9 cellular contexts compared by ENCODE assay signal in the genomic region with DNA sequence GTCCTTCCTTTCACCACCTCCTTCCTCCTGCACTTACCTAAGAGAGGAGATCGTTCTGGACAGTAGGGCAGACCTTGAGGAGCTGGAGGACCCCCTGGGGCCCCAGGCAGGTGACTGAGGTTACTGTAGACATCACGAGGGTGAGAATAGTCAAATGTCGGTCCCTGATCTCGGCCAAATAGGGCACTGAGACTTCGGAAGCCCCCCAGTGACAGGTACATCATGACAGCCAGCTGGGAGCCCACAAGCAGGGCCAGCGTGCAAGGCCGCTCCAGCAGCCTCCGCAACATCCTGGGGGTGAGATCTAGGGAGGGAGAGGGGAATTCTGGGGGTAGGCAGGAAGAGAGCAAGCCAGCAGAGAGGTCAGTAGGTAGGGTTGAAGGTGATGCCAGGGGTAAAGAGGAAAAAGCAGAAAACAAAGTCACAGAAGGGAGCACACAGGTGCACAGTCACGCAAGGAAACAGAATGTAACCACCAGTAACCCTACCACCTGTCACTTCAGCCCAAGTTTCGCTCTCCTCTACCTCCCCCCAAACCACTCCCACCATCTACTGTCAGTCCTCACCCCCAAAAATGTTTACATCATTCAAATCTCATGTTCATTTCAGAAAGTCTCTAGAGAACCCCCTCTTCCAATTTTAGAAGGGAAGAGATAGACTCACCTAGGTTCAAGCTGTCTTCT. TPM values are rescaled to one million over a fixed set of nuclear protein-coding genes. Genes with fewer than 3 reads are reported as not detected.
DNase-seq lines count a peak whose midpoint lies in the region; ATAC-seq, FAIRE-seq and TF ChIP-seq lines count a peak whose summit lies in the region.
"Had no signal": no experiment of that assay in that cellular context is flagged by ENCODE, and none has a peak within 500 bp of the region (broad histone marks: within the 10 kb centered on the region; RNA-seq: fewer than 3 reads in every experiment).

No MANE protein-coding gene starts in this region.

- H3K4me3 Mint-ChIP-seq in endothelial cell (ENCODE audit: unreplicated experiment) = peak overlapping the region; percentile 99

- H3K79me2 ChIP-seq in DND-41 (ENCODE audit: insufficient read depth, low read length) (peaks cover 18% of the 10 kb centered on the region), OCI-LY3 (ENCODE audit: low read length) (peaks cover 15% of the 10 kb centered on the region)

- H3K27me3 ChIP-seq in DND-41 (ENCODE audit: insufficient read depth, low read length, poor library complexity) = no peaks in the 10 kb centered on the region
- no peaks in the 10 kb centered on the region for H3K27me3 ChIP-seq in OCI-LY3 (ENCODE audit: low read depth, low read length)

- peaks cover 41% of the 10 kb centered on the region for H3K36me3 Mint-ChIP-seq in endothelial cell (ENCODE audit: low read depth, unreplicated experiment)

- no peak for FAIRE-seq in GM19239 (lab: Jason Lieb, UNC)

- H2AFZ ChIP-seq in DND-41 (ENCODE audit: low read depth, low read length) = no peak overlapping the region
- H2AFZ ChIP-seq in OCI-LY3 (ENCODE audit: low read depth, low read length) = no peak overlapping the region

- peaks cover 25% of the 10 kb centered on the region for H3K4me1 Mint-ChIP-seq in endothelial cell (ENCODE audit: unreplicated experiment)

- no peak overlapping the region for H3K27ac ChIP-seq in DND-41 (ENCODE audit: low read length)
- H3K27ac ChIP-seq in OCI-LY3 (ENCODE audit: low read length) = no peak overlapping the region

- TF ChIP-seq CTCF in DND-41 (IDR thresholded peaks at IDR 0.05; ENCODE audit: borderline replicate concordance, extremely low read depth, low read length, poor library complexity, severe bottlenecking) = no peak
- TF ChIP-seq CTCF in OCI-LY3 (IDR thresholded peaks at IDR 0.05; ENCODE audit: low read depth, low read length) = no peak
- no peak for TF ChIP-seq CTCF in endothelial cell (IDR thresholded peaks at IDR 0.05; ENCODE audit: unreplicated experiment)

- H3K4me3 ChIP-seq in DND-41 (ENCODE audit: low read depth in 1 of 2, low read length in 2 of 2) (peak overlapping the region; percentile 34 to 73; a peak in 3 of 4 replicates), OCI-LY3 (ENCODE audit: low read length) (peak overlapping the region; percentile 86)

- peaks cover 45% of the 10 kb centered on the region for H3K36me3 ChIP-seq in DND-41 (ENCODE audit: insufficient read depth, low read length)
- peaks cover 45% of the 10 kb centered on the region for H3K36me3 ChIP-seq in OCI-LY3 (replicated peaks; ENCODE audit: low read depth, low read length)

- peaks cover 14% of the 10 kb centered on the region for H3K27me3 Mint-ChIP-seq in endothelial cell (ENCODE audit: unreplicated experiment)

- H3K9me3 ChIP-seq in DND-41 (ENCODE audit: insufficient read depth, low read length, severe bottlenecking) (no peaks in the 10 kb centered on the region), OCI-LY3 (ENCODE audit: insufficient read depth, low read length) (no peaks in the 10 kb centered on the region)

- H3K9ac ChIP-seq in DND-41 (ENCODE audit: low read depth, low read length) (peak overlapping the region; percentile 63; the same call in 1 of the 2 replicates), OCI-LY3 (ENCODE audit: low read length) (peak overlapping the region; percentile 76)

- H4K20me1 ChIP-seq in DND-41 (ENCODE audit: insufficient read depth, low read length) = no peaks in the 10 kb centered on the region
- no peaks in the 10 kb centered on the region for H4K20me1 ChIP-seq in OCI-LY3 (ENCODE audit: insufficient read depth, low read length)

- DNase-seq in DND-41 (no peak), endothelial cell (ENCODE audit: low spot score) (no peak), posterior vena cava (ENCODE audit: low spot score) (peak; percentile 73), GM19239 (ENCODE audit: insufficient read length, low spot score) (no peak), NCI-H187 treated with DMSO at 0.1 percent for 48 hours (lab: John Stamatoyannopoulos, UW) (no peak)
- DNase-seq in stimulated activated naive CD4-positive, alpha-beta T cell treated with Interleukin-2 at 50 U/mL for 16 hours (lab: John Stamatoyannopoulos, UW) = no peak
- DNase-seq: T-helper 9 cell had no signal

- ATAC-seq in DND-41 (ENCODE audit: insufficient read depth, low read depth) (no peak), HG03135 (IDR thresholded peaks at IDR 0.05; ENCODE audit: unreplicated experiment) (no peak)

- H3K27ac Mint-ChIP-seq in endothelial cell (ENCODE audit: unreplicated experiment) = peak overlapping the region; percentile 8

- H3K4me1 ChIP-seq in DND-41 (ENCODE audit: insufficient read depth, low read length) = peaks cover 30% of the 10 kb centered on the region
- H3K4me1 ChIP-seq in OCI-LY3 (ENCODE audit: low read length) = peaks cover 24% of the 10 kb centered on the region

- H3K9me3 Mint-ChIP-seq in endothelial cell (ENCODE audit: unreplicated experiment) = no peaks in the 10 kb centered on the region

- intact Hi-C loops in posterior vena cava (cut with DNase I) = loop anchor here in 1 of 2 donors (1.0 kb wide), 1 partner anchor 28 kb away; no protein-coding TSS in a partner anchor

- H3K4me2 ChIP-seq in DND-41 (ENCODE audit: insufficient read depth, low read length) (peak overlapping the region; percentile 93), OCI-LY3 (ENCODE audit: low read length) (peak overlapping the region; percentile 93)

RNA-seq across cellular contexts. Expression of a gene that starts 1.4 kb away (rescaled TPM):
- total RNA-seq in endothelial cell (ENCODE audit: unreplicated experiment) (44.0 TPM), posterior vena cava (10 to 100 TPM; 12.7 to 17.3 TPM)

RNA-seq across cellular contexts. Expression of a gene that starts 9.7 kb away (rescaled TPM):
- total RNA-seq in endothelial cell (ENCODE audit: unreplicated experiment) (39.0 TPM), posterior vena cava (10 to 100 TPM; 15.0 to 16.8 TPM)

RNA-seq across cellular contexts. Expression of a gene that starts 16.6 kb away (rescaled TPM):
- total RNA-seq in endothelial cell (ENCODE audit: unreplicated experiment) (22.2 TPM), posterior vena cava (10 to 100 TPM; 12.9 to 20.8 TPM)

RNA-seq across cellular contexts. Expression of a gene that starts 22.1 kb away (rescaled TPM):
- total RNA-seq in endothelial cell (ENCODE audit: unreplicated experiment) (124 TPM), posterior vena cava (10 to 100 TPM; 54.8 to 63.0 TPM)

RNA-seq across cellular contexts. Expression of a gene that starts 22.9 kb away (rescaled TPM):
- 56.8 TPM for total RNA-seq in endothelial cell (ENCODE audit: unreplicated experiment)
- 100 to 1,000 TPM in 1 of 2 donors, 10 to 100 TPM in 1; 28.0 to 125 TPM for total RNA-seq in posterior vena cava
